8 cellular contexts compared by ENCODE assay signal in genomic region chr5:18465833-18466681, GRCh38.
DNase-seq lines count a peak whose midpoint lies in the region; ATAC-seq, FAIRE-seq and TF ChIP-seq lines count a peak whose summit lies in the region.

No MANE protein-coding gene starts in this region.

- no peak overlapping the region for H3K4me3 ChIP-seq in small intestine (ENCODE audit: low read depth in 1 of 2, low read length in 2 of 2)

- H3K27ac Mint-ChIP-seq in activated T-cell treated with anti-CD3 and anti-CD28 coated beads, Interleukin-2, amount 50 U/mL, for 72 hours, result no peak overlapping the region
- no peak overlapping the region for H3K27ac Mint-ChIP-seq in glutamatergic neuron (ENCODE audit: unreplicated experiment)

- no peak for FAIRE-seq in small intestine (lab: Jason Lieb, UNC)

- TF ChIP-seq CTCF in glutamatergic neuron (IDR thresholded peaks at IDR 0.05; ENCODE audit: partially characterized antibody, unreplicated experiment), result peak; percentile 83

- ATAC-seq in GM19438 (IDR thresholded peaks at IDR 0.05; ENCODE audit: low read depth, unreplicated experiment) (peak; percentile 84), HG03565 (IDR thresholded peaks at IDR 0.05; ENCODE audit: unreplicated experiment) (peak; percentile 40)
- peak in 1 of 2 donors; percentile 39 for ATAC-seq in activated T-cell treated with anti-CD3 and anti-CD28 coated beads, Interleukin-2, amount 50 U/mL, for 72 hours (replicated peaks in 1 of 2)

- H3K4me1 Mint-ChIP-seq in activated T-cell treated with anti-CD3 and anti-CD28 coated beads, Interleukin-2, amount 50 U/mL, for 72 hours (ENCODE audit: low read depth), result no peaks in the 10 kb centered on the region
- no peaks in the 10 kb centered on the region for H3K4me1 Mint-ChIP-seq in glutamatergic neuron (ENCODE audit: low read depth, unreplicated experiment)

- no peaks in the 10 kb centered on the region for H3K4me1 ChIP-seq in small intestine (ENCODE audit: control insufficient read depth in 2 of 2, insufficient read depth in 1 of 2, low read depth in 1 of 2, low read length in 1 of 2)

- H3K9me3 ChIP-seq in small intestine (ENCODE audit: control insufficient read depth, low read depth), result no peaks in the 10 kb centered on the region

- no peak overlapping the region for H3K4me3 Mint-ChIP-seq in activated T-cell treated with anti-CD3 and anti-CD28 coated beads, Interleukin-2, amount 50 U/mL, for 72 hours
- no peak overlapping the region for H3K4me3 Mint-ChIP-seq in glutamatergic neuron (ENCODE audit: unreplicated experiment)

- no peak overlapping the region for H3K27ac ChIP-seq in small intestine (ENCODE audit: low read depth in 1 of 2, low read length in 1 of 2)

- no peaks in the 10 kb centered on the region for H3K27me3 Mint-ChIP-seq in activated T-cell treated with anti-CD3 and anti-CD28 coated beads, Interleukin-2, amount 50 U/mL, for 72 hours (ENCODE audit: low read depth)
- no peaks in the 10 kb centered on the region for H3K27me3 Mint-ChIP-seq in glutamatergic neuron (ENCODE audit: unreplicated experiment)

- DNase-seq in DMS114 treated with DMSO at 0.1 percent for 48 hours (lab: John Stamatoyannopoulos, UW; ENCODE audit: unreplicated experiment), result peak; percentile 43
- DNase-seq in NCI-H524 treated with DMSO at 0.1 percent for 48 hours (lab: John Stamatoyannopoulos, UW), result peak; percentile 97
- peak; percentile 34 to 41 for DNase-seq in activated T-cell treated with anti-CD3 and anti-CD28 coated beads, Interleukin-2, amount 50 U/mL, for 72 hours
- DNase-seq in glutamatergic neuron, result peak; percentile 79
- DNase-seq in small intestine, result peak; percentile 40
- no peak for DNase-seq in activated gamma-delta T cell (lab: John Stamatoyannopoulos, UW)

- H3K27me3 ChIP-seq in small intestine (ENCODE audit: control insufficient read depth in 2 of 2, insufficient read depth in 2 of 2, low read length in 2 of 2), result no peaks in the 10 kb centered on the region

- 61 to 65% (median 63%) methylated on average over 11 of the region's 11 CpGs for WGBS in small intestine, 3 donors

- no peaks in the 10 kb centered on the region for H3K36me3 Mint-ChIP-seq in activated T-cell treated with anti-CD3 and anti-CD28 coated beads, Interleukin-2, amount 50 U/mL, for 72 hours (ENCODE audit: insufficient read depth in 2 of 2)
- no peaks in the 10 kb centered on the region for H3K36me3 Mint-ChIP-seq in glutamatergic neuron (ENCODE audit: unreplicated experiment)

- H3K36me3 ChIP-seq in small intestine (ENCODE audit: control insufficient read depth in 2 of 2, insufficient read depth in 2 of 2, low read length in 2 of 2), result no peaks in the 10 kb centered on the region

- no peaks in the 10 kb centered on the region for H3K9me3 Mint-ChIP-seq in activated T-cell treated with anti-CD3 and anti-CD28 coated beads, Interleukin-2, amount 50 U/mL, for 72 hours
- no peaks in the 10 kb centered on the region for H3K9me3 Mint-ChIP-seq in glutamatergic neuron (ENCODE audit: unreplicated experiment)
